29 cellular contexts compared by ENCODE assay signal in the genomic region with DNA sequence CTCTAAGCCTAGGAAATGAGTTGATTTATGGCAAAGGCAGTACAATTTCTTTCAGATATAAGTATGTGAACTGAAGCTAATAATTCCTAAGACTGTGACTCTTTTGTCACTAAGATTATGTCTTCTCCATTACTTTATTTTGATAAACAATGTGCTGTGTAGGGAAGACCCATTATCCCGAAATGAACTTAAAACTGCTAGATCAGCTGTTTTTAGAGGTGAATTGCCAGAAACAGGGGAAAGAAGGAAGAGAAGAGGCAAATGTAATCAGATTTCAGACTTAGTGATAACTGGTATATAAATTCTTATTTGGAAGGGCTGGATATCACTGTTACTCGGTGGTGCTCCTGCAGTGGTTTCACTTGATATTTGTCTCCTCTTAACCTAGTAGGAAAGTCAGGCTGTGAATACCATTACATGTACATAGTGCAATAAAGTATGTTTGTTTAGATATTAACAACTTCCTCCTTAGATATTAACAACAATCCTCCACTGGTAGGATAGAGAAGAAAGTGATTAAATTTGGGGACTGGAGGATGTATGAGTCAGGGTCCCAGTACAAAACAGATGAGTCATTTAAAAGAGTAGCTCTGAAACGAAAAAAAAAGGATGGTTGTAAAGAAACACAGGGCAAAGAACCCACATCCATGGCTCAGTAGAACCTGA.
DNase-seq lines count a peak whose midpoint lies in the region; ATAC-seq and TF ChIP-seq lines count a peak whose summit lies in the region.
"Had no signal": no experiment of that assay in that cellular context is flagged by ENCODE, and none has a peak within 500 bp of the region (broad histone marks: within the 10 kb centered on the region; RNA-seq: fewer than 3 reads in every experiment).

No MANE protein-coding gene starts in this region.

- peak overlapping the region in 2 of 11 experiments; percentile 38 to 42; a peak in 3 of 22 replicates for H3K27ac ChIP-seq in BLaER1 treated with 17β-estradiol and CSF1 and Interleukin-3, amounts not matched to agents 10 nM and 100 nM
- no peak overlapping the region for H3K27ac ChIP-seq in substantia nigra (ENCODE audit: low read depth, low read length, poor library complexity, severe bottlenecking)
- H3K27ac ChIP-seq: gastroesophageal sphincter, hepatocyte, ovary had no signal

- peak overlapping the region in 6 of 11 experiments; percentile 12 to 63 (median 45); a peak in 12 of 22 replicates for H3K4me2 ChIP-seq in BLaER1 treated with 17β-estradiol and CSF1 and Interleukin-3, amounts not matched to agents 10 nM and 100 nM
- H3K4me2 ChIP-seq: hepatocyte, smooth muscle cell had no signal

- no peaks in the 10 kb centered on the region for H3K36me3 ChIP-seq in BLaER1 treated with 17β-estradiol and CSF1 and Interleukin-3, amounts not matched to agents 10 nM and 100 nM
- H3K36me3 ChIP-seq: gastroesophageal sphincter, ovary had no signal

- peak overlapping the region; percentile 76 for H3K27ac Mint-ChIP-seq in activated CD8-positive, alpha-beta T cell treated with anti-CD3 and anti-CD28 coated beads for 36 hours
- H3K27ac Mint-ChIP-seq in activated CD8-positive, alpha-beta T cell treated with anti-CD3 and anti-CD28 coated beads, Interleukin-2, amount 10 ng/mL, durations not matched to agents 7 days and 5 days: no peak overlapping the region
- H3K27ac Mint-ChIP-seq: activated naive CD8-positive, alpha-beta T cell treated with anti-CD3 and anti-CD28 coated beads, Interleukin-2, amount 10 ng/mL, durations not matched to agents 7 days and 5 days; endodermal cell; T-helper 2 cell treated with Interferon-gamma antibody and Interleukin-4, amounts not matched to agents 5 μg/mL and 100 μg/mL, for 36 hours; type B pancreatic cell; WTC11 had no signal

- no peak for DNase-seq in activated CD8-positive, alpha-beta T cell treated with anti-CD3 and anti-CD28 coated beads for 36 hours
- DNase-seq in activated CD8-positive, alpha-beta T cell treated with anti-CD3 and anti-CD28 coated beads, Interleukin-2, amount 10 ng/mL, durations not matched to agents 7 days and 5 days: no peak
- DNase-seq in RKO (ENCODE audit: low spot score) (peak; percentile 27), fibroblast of pulmonary artery (ENCODE audit: low read depth) (peak; percentile 32), substantia nigra (lab: John Stamatoyannopoulos, UW) (no peak)
- DNase-seq: activated CD4-positive, alpha-beta T cell treated with anti-CD3 and anti-CD28 coated beads, Interleukin-2, amount 50 U/mL, for 48 hours; activated naive CD8-positive, alpha-beta T cell treated with anti-CD3 and anti-CD28 coated beads, Interleukin-2, amount 10 ng/mL, durations not matched to agents 7 days and 5 days; caudate nucleus; endodermal cell; GDM1; KBM-7; left cardiac atrium; MM.1S; NCI-H1417 treated with DMSO at 0.1 percent for 48 hours; NCI-H2081; NCI-H345; ovary; stimulated activated CD4-positive, alpha-beta T cell treated with anti-CD3 and anti-CD28 coated beads, Interleukin-1b, Interleukin-23, amount 100 ng/mL, for 48 hours had no signal

- peaks cover 0 to 19% (median 8%) of the 10 kb centered on the region in 10 experiments; a peak in 10 of 20 replicates for H3K4me1 ChIP-seq in BLaER1 treated with 17β-estradiol and CSF1 and Interleukin-3, amounts not matched to agents 10 nM and 100 nM
- H3K4me1 ChIP-seq: gastroesophageal sphincter had no signal

- intact Hi-C loops in activated CD8-positive, alpha-beta T cell treated with anti-CD3 and anti-CD28 coated beads for 36 hours (cut with micrococcal nuclease): no loop called here

- H3K9me3 ChIP-seq in BLaER1 treated with 17β-estradiol and CSF1 and Interleukin-3, amounts not matched to agents 10 nM and 100 nM (replicated peaks in 1 of 11): no peaks in the 10 kb centered on the region
- H3K9me3 ChIP-seq: gastroesophageal sphincter, ovary had no signal

- no peaks in the 10 kb centered on the region for H3K9me3 Mint-ChIP-seq in activated CD8-positive, alpha-beta T cell treated with anti-CD3 and anti-CD28 coated beads for 36 hours
- H3K9me3 Mint-ChIP-seq in activated CD8-positive, alpha-beta T cell treated with anti-CD3 and anti-CD28 coated beads, Interleukin-2, amount 10 ng/mL, durations not matched to agents 7 days and 5 days (ENCODE audit: insufficient read depth): no peaks in the 10 kb centered on the region
- H3K9me3 Mint-ChIP-seq: endodermal cell; T-helper 2 cell treated with Interferon-gamma antibody and Interleukin-4, amounts not matched to agents 5 μg/mL and 100 μg/mL, for 36 hours; WTC11 had no signal

- peaks cover 29% of the 10 kb centered on the region for H3K4me1 Mint-ChIP-seq in activated CD8-positive, alpha-beta T cell treated with anti-CD3 and anti-CD28 coated beads for 36 hours (ENCODE audit: low read depth)
- peaks cover 4% of the 10 kb centered on the region for H3K4me1 Mint-ChIP-seq in activated CD8-positive, alpha-beta T cell treated with anti-CD3 and anti-CD28 coated beads, Interleukin-2, amount 10 ng/mL, durations not matched to agents 7 days and 5 days (ENCODE audit: low read depth)
- H3K4me1 Mint-ChIP-seq: activated naive CD8-positive, alpha-beta T cell treated with anti-CD3 and anti-CD28 coated beads, Interleukin-2, amount 10 ng/mL, durations not matched to agents 7 days and 5 days; endodermal cell had no signal

- no peak overlapping the region for H3K4me3 ChIP-seq in BLaER1 treated with 17β-estradiol and CSF1 and Interleukin-3, amounts not matched to agents 10 nM and 100 nM
- no peak overlapping the region for H3K4me3 ChIP-seq in fibroblast of pulmonary artery (replicated peaks; ENCODE audit: low read depth, low read length)
- H3K4me3 ChIP-seq: gastroesophageal sphincter, hepatocyte, ovary, smooth muscle cell had no signal

- no peaks in the 10 kb centered on the region for H3K27me3 ChIP-seq in BLaER1 treated with 17β-estradiol and CSF1 and Interleukin-3, amounts not matched to agents 10 nM and 100 nM
- H3K27me3 ChIP-seq: gastroesophageal sphincter, hepatocyte, ovary had no signal

- H4K20me1 ChIP-seq in BLaER1 treated with 17β-estradiol and CSF1 and Interleukin-3, amounts not matched to agents 10 nM and 100 nM: no peaks in the 10 kb centered on the region

- H3K36me3 Mint-ChIP-seq in activated CD8-positive, alpha-beta T cell treated with anti-CD3 and anti-CD28 coated beads for 36 hours (ENCODE audit: low read depth): no peaks in the 10 kb centered on the region
- H3K36me3 Mint-ChIP-seq in activated CD8-positive, alpha-beta T cell treated with anti-CD3 and anti-CD28 coated beads, Interleukin-2, amount 10 ng/mL, durations not matched to agents 7 days and 5 days (ENCODE audit: low read depth): no peaks in the 10 kb centered on the region
- H3K36me3 Mint-ChIP-seq: type B pancreatic cell, WTC11 had no signal

- POLR2A ChIA-PET in activated CD8-positive, alpha-beta T cell treated with anti-CD3 and anti-CD28 coated beads for 36 hours (lab: Charles Lee): interaction anchor here (1.4 kb wide), 1 partner anchor 18 kb away, joined by 3 read pairs; no protein-coding TSS in a partner anchor
- POLR2A ChIA-PET in activated CD8-positive, alpha-beta T cell treated with anti-CD3 and anti-CD28 coated beads, Interleukin-2, amount 10 ng/mL, durations not matched to agents 7 days and 5 days (lab: Charles Lee): no interaction called here

- ATAC-seq in activated CD8-positive, alpha-beta T cell treated with anti-CD3 and anti-CD28 coated beads for 36 hours: peak; percentile 70
- ATAC-seq in activated CD8-positive, alpha-beta T cell treated with anti-CD3 and anti-CD28 coated beads, Interleukin-2, amount 10 ng/mL, durations not matched to agents 7 days and 5 days: no peak
- no peak for ATAC-seq in HG03139 (IDR thresholded peaks at IDR 0.05; ENCODE audit: unreplicated experiment)
- no peak for ATAC-seq in GM21390 (IDR thresholded peaks at IDR 0.05; ENCODE audit: unreplicated experiment)
- ATAC-seq: esophagus mucosa, gastroesophageal sphincter, left cardiac atrium, Right ventricle myocardium inferior, WTC11 had no signal

- CTCF ChIA-PET in activated CD8-positive, alpha-beta T cell treated with anti-CD3 and anti-CD28 coated beads for 36 hours (lab: Charles Lee): interaction anchor here (0.8 to 1.8 kb wide), 2 partner anchors 12 to 18 kb away, joined by 3 to 4 read pairs; no protein-coding TSS in a partner anchor
- CTCF ChIA-PET in activated CD8-positive, alpha-beta T cell treated with anti-CD3 and anti-CD28 coated beads, Interleukin-2, amount 10 ng/mL, durations not matched to agents 7 days and 5 days (lab: Charles Lee): no interaction called here

- H3K9ac ChIP-seq in BLaER1 treated with 17β-estradiol and CSF1 and Interleukin-3, amounts not matched to agents 10 nM and 100 nM: no peak overlapping the region

- no peaks in the 10 kb centered on the region for H3K27me3 Mint-ChIP-seq in activated CD8-positive, alpha-beta T cell treated with anti-CD3 and anti-CD28 coated beads for 36 hours
- H3K27me3 Mint-ChIP-seq in activated CD8-positive, alpha-beta T cell treated with anti-CD3 and anti-CD28 coated beads, Interleukin-2, amount 10 ng/mL, durations not matched to agents 7 days and 5 days (ENCODE audit: low read depth): no peaks in the 10 kb centered on the region
- H3K27me3 Mint-ChIP-seq: activated naive CD8-positive, alpha-beta T cell treated with anti-CD3 and anti-CD28 coated beads, Interleukin-2, amount 10 ng/mL, durations not matched to agents 7 days and 5 days; type B pancreatic cell had no signal

- no peak overlapping the region for H3K4me3 Mint-ChIP-seq in activated CD8-positive, alpha-beta T cell treated with anti-CD3 and anti-CD28 coated beads for 36 hours
- H3K4me3 Mint-ChIP-seq in activated CD8-positive, alpha-beta T cell treated with anti-CD3 and anti-CD28 coated beads, Interleukin-2, amount 10 ng/mL, durations not matched to agents 7 days and 5 days: no peak overlapping the region
- H3K4me3 Mint-ChIP-seq: activated naive CD8-positive, alpha-beta T cell treated with anti-CD3 and anti-CD28 coated beads, Interleukin-2, amount 10 ng/mL, durations not matched to agents 7 days and 5 days; endodermal cell; T-helper 2 cell treated with Interferon-gamma antibody and Interleukin-4, amounts not matched to agents 5 μg/mL and 100 μg/mL, for 36 hours; type B pancreatic cell; WTC11 had no signal

- no peak for TF ChIP-seq CTCF in activated CD8-positive, alpha-beta T cell treated with anti-CD3 and anti-CD28 coated beads for 36 hours (IDR thresholded peaks at IDR 0.05)
- TF ChIP-seq CTCF in fibroblast of pulmonary artery (IDR thresholded peaks at IDR 0.05; ENCODE audit: low read length, missing control alignments): no peak

Comparison
In these comparisons a context has a peak if more than half of its experiments do, and no peak if none do; other contexts are left out.
1. DNase-seq: peak in RKO (single experiment) and fibroblast of pulmonary artery (single experiment); none in activated CD8-positive, alpha-beta T cell treated with anti-CD3 and anti-CD28 coated beads for 36 hours (single experiment), activated CD8-positive, alpha-beta T cell treated with anti-CD3 and anti-CD28 coated beads, Interleukin-2, amount 10 ng/mL, durations not matched to agents 7 days and 5 days (single experiment) and substantia nigra (0 of 49).